ENCODE assay signal across 13 cellular contexts in genomic region chr11:46116007-46116711, GRCh38. TPM values are rescaled to one million over a fixed set of nuclear protein-coding genes. Genes with fewer than 3 reads are reported as not detected.
DNase-seq lines count a peak whose midpoint lies in the region; FAIRE-seq and TF ChIP-seq lines count a peak whose summit lies in the region.
"Had no signal": no experiment of that assay in that cellular context is flagged by ENCODE, and none has a peak within 500 bp of the region (broad histone marks: within the 10 kb centered on the region; RNA-seq: fewer than 3 reads in every experiment).

No MANE protein-coding gene starts in this region.

- H3K36me3 ChIP-seq in PC-9 (ENCODE audit: low read depth), result 0 out of 2 replicates have a peak, but pooled peaks cover 3% of the 10 kb centered on the region
- no peaks in the 10 kb centered on the region for H3K36me3 ChIP-seq in esophagus muscularis mucosa
- no peaks in the 10 kb centered on the region for H3K36me3 ChIP-seq in thyroid gland
- H3K36me3 ChIP-seq in vagina, result no peaks in the 10 kb centered on the region
- H3K36me3 ChIP-seq: pancreas had no signal

- H3F3A ChIP-seq in PC-9 (ENCODE audit: insufficient read depth, low read depth), result peaks cover 9% of the 10 kb centered on the region

- H3K27me3 ChIP-seq in PC-9 (ENCODE audit: insufficient read depth, low read depth), result no peaks in the 10 kb centered on the region
- H3K27me3 ChIP-seq in esophagus muscularis mucosa, result no peaks in the 10 kb centered on the region
- H3K27me3 ChIP-seq in thyroid gland, result no peaks in the 10 kb centered on the region
- H3K27me3 ChIP-seq in vagina, result no peaks in the 10 kb centered on the region
- H3K27me3 ChIP-seq: pancreas had no signal

- TF ChIP-seq POLR2A in esophagus muscularis mucosa (IDR thresholded peaks at IDR 0.05; ENCODE audit: low read depth) (no peak), thyroid gland (IDR thresholded peaks at IDR 0.05) (no peak), GM12891 (IDR thresholded peaks at IDR 0.05; ENCODE audit: low read depth, low read length) (no peak), vagina (IDR thresholded peaks at IDR 0.05) (no peak)

- POLR2A ChIA-PET in PC-9 (lab: Charles Lee; ENCODE audit: unreplicated experiment), result interaction anchor here (0.7 kb wide), 1 partner anchor 49 kb away, joined by 4 read pairs; no protein-coding TSS in a partner anchor

- CTCF ChIA-PET in activated naive CD4-positive, alpha-beta T cell treated with anti-CD3 and anti-CD28 coated beads for 36 hours (lab: Charles Lee), result interaction anchor here (0.7 kb wide), 1 partner anchor 88 kb away, joined by 4 read pairs; no protein-coding TSS in a partner anchor
- CTCF ChIA-PET in PC-9 (lab: Charles Lee), result interaction anchor here (0.6 kb wide), 1 partner anchor 145 kb away, joined by 3 read pairs; no protein-coding TSS in a partner anchor

- H3K4me1 Mint-ChIP-seq in activated naive CD4-positive, alpha-beta T cell treated with anti-CD3 and anti-CD28 coated beads for 36 hours (ENCODE audit: low read depth), result peaks cover 53% of the 10 kb centered on the region

- 0 out of 2 replicates have a peak, but pooled peaks cover 8% of the 10 kb centered on the region for H4K20me1 ChIP-seq in PC-9 (ENCODE audit: insufficient read depth)

- peak overlapping the region; percentile 19; the same call in 1 of the 2 replicates for H3K27ac ChIP-seq in PC-9
- peak overlapping the region; percentile 1 to 95 (median 48) for H3K27ac ChIP-seq in esophagus muscularis mucosa (replicated peaks in 1 of 4)
- H3K27ac ChIP-seq in thyroid gland, result peak overlapping the region; percentile 8 to 44 (median 33)
- H3K27ac ChIP-seq in vagina, result no peak overlapping the region
- H3K27ac ChIP-seq: pancreas had no signal

- BruUV-seq in PC-9 (replicated peaks; lab: Mats Ljungman, UMichigan), result no TSS peak

- H3K36me3 Mint-ChIP-seq in activated naive CD4-positive, alpha-beta T cell treated with anti-CD3 and anti-CD28 coated beads for 36 hours (ENCODE audit: low read depth), result peaks cover 1% of the 10 kb centered on the region

- no peak for FAIRE-seq in GM12891 (lab: Jason Lieb, UNC)
- FAIRE-seq: G401.6, kidney, pancreas had no signal

- no peak overlapping the region for H3K4me2 ChIP-seq in PC-9

- no peak overlapping the region for H2AFZ ChIP-seq in PC-9

- H3K4me1 ChIP-seq in PC-9 (replicated peaks; ENCODE audit: insufficient read depth) (peaks cover 24% of the 10 kb centered on the region), esophagus muscularis mucosa (peaks cover 64 to 77% (median 70%) of the 10 kb centered on the region in 4 donors), thyroid gland (peaks cover 28 to 48% of the 10 kb centered on the region in 2 donors), vagina (peaks cover 48% of the 10 kb centered on the region)

- WGBS in esophagus muscularis mucosa, result 66% methylated on average over 3 of the region's 3 CpGs
- 85 to 95% methylated on average over 3 of the region's 3 CpGs for WGBS in thyroid gland, 2 donors

- H3K27ac Mint-ChIP-seq in activated naive CD4-positive, alpha-beta T cell treated with anti-CD3 and anti-CD28 coated beads for 36 hours, result peak overlapping the region; percentile 85

- no peaks in the 10 kb centered on the region for H3K9me3 Mint-ChIP-seq in activated naive CD4-positive, alpha-beta T cell treated with anti-CD3 and anti-CD28 coated beads for 36 hours

- intact Hi-C loops in activated naive CD4-positive, alpha-beta T cell treated with anti-CD3 and anti-CD28 coated beads for 36 hours (cut with micrococcal nuclease), result loop anchor here (10.0 kb wide), 1 partner anchor 111 kb away; no protein-coding TSS in a partner anchor
- intact Hi-C loops in PC-9 (cut with micrococcal nuclease; ENCODE audit: unreplicated experiment) (no loop called here), esophagus muscularis mucosa (cut with DNase I) (loop anchor here (10.0 kb wide), 1 partner anchor 111 kb away; no protein-coding TSS in a partner anchor), thyroid gland (cut with DNase I) (no loop called here), vagina (cut with DNase I) (no loop called here)

- TF ChIP-seq CTCF in PC-9 (conservative IDR thresholded peaks at IDR 0.05), result no peak
- TF ChIP-seq CTCF in esophagus muscularis mucosa (IDR thresholded peaks at IDR 0.05), result no peak
- TF ChIP-seq CTCF in thyroid gland (IDR thresholded peaks at IDR 0.05), result no peak
- no peak for TF ChIP-seq CTCF in vagina (IDR thresholded peaks at IDR 0.05)

- TF ChIP-seq EP300 in esophagus muscularis mucosa (IDR thresholded peaks at IDR 0.05), result no peak

- peak overlapping the region; percentile 32 for H3K4me3 Mint-ChIP-seq in activated naive CD4-positive, alpha-beta T cell treated with anti-CD3 and anti-CD28 coated beads for 36 hours

- no peaks in the 10 kb centered on the region for H3K27me3 Mint-ChIP-seq in activated naive CD4-positive, alpha-beta T cell treated with anti-CD3 and anti-CD28 coated beads for 36 hours (ENCODE audit: low read depth)

- H3K9me3 ChIP-seq in PC-9 (ENCODE audit: insufficient read depth, low read depth) (no peaks in the 10 kb centered on the region), esophagus muscularis mucosa (no peaks in the 10 kb centered on the region), thyroid gland (no peaks in the 10 kb centered on the region), vagina (no peaks in the 10 kb centered on the region)
- H3K9me3 ChIP-seq: pancreas had no signal

- H3K9me2 ChIP-seq in PC-9 (ENCODE audit: insufficient read depth), result no peaks in the 10 kb centered on the region

- H3K79me2 ChIP-seq in PC-9 (ENCODE audit: low read depth), result peaks cover 73% of the 10 kb centered on the region

- no peak overlapping the region for H3K4me3 ChIP-seq in PC-9
- no peak overlapping the region for H3K4me3 ChIP-seq in esophagus muscularis mucosa
- H3K4me3 ChIP-seq in thyroid gland (replicated peaks in 1 of 3), result no peak overlapping the region
- no peak overlapping the region for H3K4me3 ChIP-seq in vagina
- H3K4me3 ChIP-seq: pancreas had no signal

- no peak for DNase-seq in activated naive CD4-positive, alpha-beta T cell treated with anti-CD3 and anti-CD28 coated beads for 36 hours
- DNase-seq in activated naive CD4-positive, alpha-beta T cell treated with anti-CD3 and anti-CD28 coated beads, Interleukin-2, amount 50 U/mL, for 16 hours, result no peak
- no peak for DNase-seq in PC-9
- no peak for DNase-seq in esophagus muscularis mucosa (ENCODE audit: extremely low spot score)
- no peak for DNase-seq in thyroid gland
- DNase-seq in GM12891 (ENCODE audit: insufficient read length, low spot score), result no peak
- DNase-seq in vagina (ENCODE audit: extremely low spot score in 2 of 2), result no peak
- DNase-seq in mesenteric fat pad (ENCODE audit: low spot score), result no peak
- DNase-seq: kidney, NCI-H146, pancreas, T1000 had no signal

TF ChIP-seq in GM12891, 5 proteins besides CTCF, POLR2A, EP300 and RAD21:
- no peak for TF ChIP-seq POLR2AphosphoS5 (IDR thresholded peaks at IDR 0.05; ENCODE audit: low read depth, low read length)
- TF ChIP-seq TAF1 (IDR thresholded peaks at IDR 0.05; ENCODE audit: low read depth, low read length), result no peak
- no peak for TF ChIP-seq SPI1 (IDR thresholded peaks at IDR 0.05; ENCODE audit: low read depth, low read length)
- no peak for TF ChIP-seq POU2F2 (IDR thresholded peaks at IDR 0.05; ENCODE audit: low read depth, low read length)
- no peak for TF ChIP-seq PAX5 (IDR thresholded peaks at IDR 0.05; ENCODE audit: insufficient read depth, low read length, severe bottlenecking)

RNA-seq across cellular contexts. Expression of gene PHF21A, which starts 5.1 kb away (rescaled TPM):
- total RNA-seq in activated naive CD4-positive, alpha-beta T cell treated with anti-CD3 and anti-CD28 coated beads for 36 hours, result 10 to 100 TPM; 40.4 to 42.6 TPM
- total RNA-seq in PC-9 (2021), result 45.6 and 54.3 TPM in 2 replicates
- total RNA-seq in esophagus muscularis mucosa, result 10 to 100 TPM; 31.8 to 47.8 (median 36.1) TPM
- total RNA-seq in thyroid gland, result 10 to 100 TPM; 26.2 to 95.7 (median 64.0) TPM
- polyA plus RNA-seq in GM12891 (2012; ENCODE audit: low read depth, missing spikeins), result 23.7 TPM
- total RNA-seq in vagina, result 66.8 TPM
- 44.8 TPM for total RNA-seq in mesenteric fat pad

Comparison
In these comparisons a context has a peak if more than half of its experiments do, and no peak if none do; other contexts are left out.
1. intact Hi-C loops: an anchor here in activated naive CD4-positive, alpha-beta T cell treated with anti-CD3 and anti-CD28 coated beads for 36 hours (10.0 kb wide) and esophagus muscularis mucosa (10.0 kb wide); none called in PC-9, thyroid gland and vagina.